In the genomic region with DNA sequence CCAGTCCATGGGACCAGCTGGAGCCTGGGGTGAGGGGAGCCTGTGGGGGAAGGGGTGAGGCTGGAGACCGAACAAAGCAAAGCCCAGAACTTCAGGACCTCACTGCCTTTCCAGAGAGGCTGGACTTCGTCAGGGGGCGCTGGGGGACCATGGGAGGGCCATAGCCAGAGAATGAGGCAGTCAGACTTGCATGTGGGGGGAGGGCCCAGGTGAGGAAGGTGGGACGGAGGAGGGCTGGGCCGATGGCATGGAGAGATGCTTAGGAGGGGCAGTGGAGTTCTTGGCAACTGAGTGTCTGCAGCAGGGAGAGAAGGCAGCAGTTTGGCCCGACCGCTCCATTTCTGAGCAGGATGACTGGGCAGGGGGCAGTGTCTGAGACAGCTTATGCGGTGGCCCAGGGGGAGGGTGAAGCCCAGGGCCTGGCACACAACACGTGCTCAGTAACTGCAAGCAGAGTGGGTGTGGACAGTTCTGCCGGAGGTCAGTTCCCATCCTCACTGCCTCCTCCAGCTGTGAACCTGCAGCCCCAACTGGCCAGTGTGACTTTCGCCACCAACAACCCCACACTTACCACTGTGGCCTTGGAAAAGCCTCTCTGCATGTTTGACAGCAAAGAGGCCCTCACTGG, we compare ENCODE assay signal across 2 cellular contexts.
TF ChIP-seq lines count a peak whose summit lies in the region.

No MANE protein-coding gene starts in this region.

TF ChIP-seq in HepG2, 621 proteins besides CTCF, POLR2A, EP300 and RAD21 (continues in another document):
- peak; percentile 70 for TF ChIP-seq STAG1 (CRISPR knock-in tag; IDR thresholded peaks at IDR 0.05)
- TF ChIP-seq MNT (IDR thresholded peaks at IDR 0.05): peak; percentile 54
- TF ChIP-seq FOXA3 (CRISPR knock-in tag; IDR thresholded peaks at IDR 0.05): 0 out of 2 replicates have a peak, but pooled peaks have one; percentile 14
- no peak for TF ChIP-seq ZBTB1 (CRISPR knock-in tag; IDR thresholded peaks at IDR 0.05; ENCODE audit: borderline replicate concordance)
- TF ChIP-seq AKAP8 (CRISPR knock-in tag; IDR thresholded peaks at IDR 0.05): peak; percentile 37; the same call in 1 of the 2 replicates
- no peak for TF ChIP-seq ZNF17 (CRISPR knock-in tag; IDR thresholded peaks at IDR 0.05)
- no peak; the same call in 1 of the 2 replicates for TF ChIP-seq PAXIP1 (CRISPR knock-in tag; conservative IDR thresholded peaks at IDR 0.05)
- TF ChIP-seq ZNF564 (CRISPR knock-in tag; IDR thresholded peaks at IDR 0.05): 0 out of 2 replicates have a peak, but pooled peaks have one; percentile 46
- TF ChIP-seq MBD4 (IDR thresholded peaks at IDR 0.05; ENCODE audit: borderline replicate concordance, low read length): no peak
- TF ChIP-seq CCDC6 (CRISPR knock-in tag; IDR thresholded peaks at IDR 0.05): peak; percentile 61; the same call in 1 of the 2 replicates
- peak; percentile 56 for TF ChIP-seq ZMYM3 (CRISPR knock-in tag; IDR thresholded peaks at IDR 0.05)
- TF ChIP-seq SAFB2 (CRISPR knock-in tag; IDR thresholded peaks at IDR 0.05; ENCODE audit: borderline replicate concordance, low read depth): 0 out of 2 replicates have a peak, but pooled peaks have one; percentile 53
- peak; percentile 2; the same call in 1 of the 2 replicates for TF ChIP-seq ZBTB20 (CRISPR knock-in tag; IDR thresholded peaks at IDR 0.05; ENCODE audit: borderline replicate concordance, low read depth)
- peak; percentile 15; the same call in 1 of the 2 replicates for TF ChIP-seq ARNTL (CRISPR knock-in tag; IDR thresholded peaks at IDR 0.05)
- peak; percentile 46; the same call in 1 of the 2 replicates for TF ChIP-seq BORCS8-MEF2B (CRISPR knock-in tag; IDR thresholded peaks at IDR 0.05)
- TF ChIP-seq ZNF672 (CRISPR knock-in tag; IDR thresholded peaks at IDR 0.05): no peak
- TF ChIP-seq ZSCAN22 (CRISPR knock-in tag; IDR thresholded peaks at IDR 0.05): peak; percentile 93
- no peak for TF ChIP-seq PPARG (CRISPR knock-in tag; conservative IDR thresholded peaks at IDR 0.05)
- TF ChIP-seq TAF1 (CRISPR knock-in tag; IDR thresholded peaks at IDR 0.05): peak; percentile 33; the same call in 1 of the 2 replicates
- TF ChIP-seq ZNF713 (CRISPR knock-in tag; IDR thresholded peaks at IDR 0.05): no peak
- peak; percentile 22; the same call in 1 of the 2 replicates for TF ChIP-seq CBFB (CRISPR knock-in tag; IDR thresholded peaks at IDR 0.05)
- peak; percentile 67 for TF ChIP-seq ZFX (CRISPR knock-in tag; IDR thresholded peaks at IDR 0.05; ENCODE audit: low read depth)
- TF ChIP-seq, protein P1, sequence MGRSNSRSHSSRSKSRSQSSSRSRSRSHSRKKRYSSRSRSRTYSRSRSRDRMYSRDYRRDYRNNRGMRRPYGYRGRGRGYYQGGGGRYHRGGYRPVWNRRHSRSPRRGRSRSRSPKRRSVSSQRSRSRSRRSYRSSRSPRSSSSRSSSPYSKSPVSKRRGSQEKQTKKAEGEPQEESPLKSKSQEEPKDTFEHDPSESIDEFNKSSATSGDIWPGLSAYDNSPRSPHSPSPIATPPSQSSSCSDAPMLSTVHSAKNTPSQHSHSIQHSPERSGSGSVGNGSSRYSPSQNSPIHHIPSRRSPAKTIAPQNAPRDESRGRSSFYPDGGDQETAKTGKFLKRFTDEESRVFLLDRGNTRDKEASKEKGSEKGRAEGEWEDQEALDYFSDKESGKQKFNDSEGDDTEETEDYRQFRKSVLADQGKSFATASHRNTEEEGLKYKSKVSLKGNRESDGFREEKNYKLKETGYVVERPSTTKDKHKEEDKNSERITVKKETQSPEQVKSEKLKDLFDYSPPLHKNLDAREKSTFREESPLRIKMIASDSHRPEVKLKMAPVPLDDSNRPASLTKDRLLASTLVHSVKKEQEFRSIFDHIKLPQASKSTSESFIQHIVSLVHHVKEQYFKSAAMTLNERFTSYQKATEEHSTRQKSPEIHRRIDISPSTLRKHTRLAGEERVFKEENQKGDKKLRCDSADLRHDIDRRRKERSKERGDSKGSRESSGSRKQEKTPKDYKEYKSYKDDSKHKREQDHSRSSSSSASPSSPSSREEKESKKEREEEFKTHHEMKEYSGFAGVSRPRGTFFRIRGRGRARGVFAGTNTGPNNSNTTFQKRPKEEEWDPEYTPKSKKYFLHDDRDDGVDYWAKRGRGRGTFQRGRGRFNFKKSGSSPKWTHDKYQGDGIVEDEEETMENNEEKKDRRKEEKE (IDR thresholded peaks at IDR 0.05): no peak

TF ChIP-seq in GM12878, 131 proteins besides CTCF, POLR2A, EP300 and RAD21:
- TF ChIP-seq HDAC6 (IDR thresholded peaks at IDR 0.05; ENCODE audit: unreplicated experiment) (no peak), CREB1 (IDR thresholded peaks at IDR 0.05; ENCODE audit: low read depth) (no peak), MYC (IDR thresholded peaks at IDR 0.05; ENCODE audit: insufficient read depth, insufficient read length, insufficient replicate concordance, low read length, severe bottlenecking) (no peak), TCF3 (IDR thresholded peaks at IDR 0.05; ENCODE audit: borderline replicate concordance, insufficient read depth, low read depth, low read length) (no peak)
